26 cellular contexts compared by ENCODE assay signal in the genomic region with DNA sequence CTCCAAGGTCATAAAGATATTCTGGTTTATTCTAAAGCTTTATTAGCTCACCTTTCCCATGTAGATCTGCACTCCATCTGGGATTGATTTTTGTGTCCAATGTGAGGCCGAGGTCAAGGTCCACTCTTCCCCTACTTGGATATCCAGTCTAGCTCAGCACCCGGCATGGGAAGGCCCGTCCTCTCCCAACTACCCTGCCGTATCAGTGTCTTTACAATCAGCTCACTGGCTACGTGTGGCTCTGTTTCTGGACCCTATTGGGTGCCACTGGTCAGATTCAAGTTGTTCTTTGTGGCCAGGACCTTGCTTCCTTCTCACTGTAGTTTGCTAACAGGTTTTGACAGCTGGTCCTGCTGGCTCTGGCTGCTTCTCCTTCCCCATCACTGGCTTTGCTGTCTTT.
"Had no signal": no experiment of that assay in that cellular context is flagged by ENCODE, and none has a peak within 500 bp of the region (broad histone marks: within the 10 kb centered on the region; RNA-seq: fewer than 3 reads in every experiment).

No MANE protein-coding gene starts in this region.

- H3K9ac ChIP-seq: parathyroid adenoma had no signal

- H3K9me3 Mint-ChIP-seq: activated naive CD8-positive, alpha-beta T cell treated with anti-CD3 and anti-CD28 coated beads, Interleukin-2, amount 50 U/mL, for 24 hours; activated T-helper 1 cell treated with anti-CD3 and anti-CD28 coated beads, Interleukin-12 subunit alpha, Interleukin-12 subunit beta, Interleukin-2, Interleukin-4 antibody, amounts not matched to agents 30 ng/mL and 10 ng/mL and 1 ng/mL, durations not matched to agents 14 hours and 24 hours and 36 hours; naive B cell; T-helper 1 cell treated with Interleukin-12 subunit alpha and Interleukin-12 subunit beta and Interleukin-4 antibody, amounts not matched to agents 30 μg/mL and 1 μg/mL, for 36 hours had no signal

- H3K27me3 ChIP-seq: cardiac muscle cell, sigmoid colon, tibial artery had no signal

- H3K4me3 Mint-ChIP-seq: activated naive CD8-positive, alpha-beta T cell treated with anti-CD3 and anti-CD28 coated beads, Interleukin-2, amount 50 U/mL, for 24 hours; activated T-helper 1 cell treated with anti-CD3 and anti-CD28 coated beads, Interleukin-12 subunit alpha, Interleukin-12 subunit beta, Interleukin-2, Interleukin-4 antibody, amounts not matched to agents 30 ng/mL and 10 ng/mL and 1 ng/mL, durations not matched to agents 14 hours and 24 hours and 36 hours; naive B cell; T-helper 1 cell treated with Interleukin-12 subunit alpha and Interleukin-12 subunit beta and Interleukin-4 antibody, amounts not matched to agents 30 μg/mL and 1 μg/mL, for 36 hours had no signal

- H3K4me1 ChIP-seq: parathyroid adenoma had no signal

- H3K9me3 ChIP-seq: mucosa of descending colon, sigmoid colon, tibial artery had no signal

- H3K27ac Mint-ChIP-seq: activated naive CD8-positive, alpha-beta T cell treated with anti-CD3 and anti-CD28 coated beads, Interleukin-2, amount 50 U/mL, for 24 hours; activated T-helper 1 cell treated with anti-CD3 and anti-CD28 coated beads, Interleukin-12 subunit alpha, Interleukin-12 subunit beta, Interleukin-2, Interleukin-4 antibody, amounts not matched to agents 30 ng/mL and 10 ng/mL and 1 ng/mL, durations not matched to agents 14 hours and 24 hours and 36 hours; naive B cell; T-helper 1 cell treated with Interleukin-12 subunit alpha and Interleukin-12 subunit beta and Interleukin-4 antibody, amounts not matched to agents 30 μg/mL and 1 μg/mL, for 36 hours had no signal

- H3K27ac ChIP-seq: cardiac muscle cell, parathyroid adenoma, sigmoid colon, tibial artery had no signal

- H3K4me1 Mint-ChIP-seq: activated naive CD8-positive, alpha-beta T cell treated with anti-CD3 and anti-CD28 coated beads, Interleukin-2, amount 50 U/mL, for 24 hours had no signal

- H3K27me3 Mint-ChIP-seq: activated naive CD8-positive, alpha-beta T cell treated with anti-CD3 and anti-CD28 coated beads, Interleukin-2, amount 50 U/mL, for 24 hours; naive B cell had no signal

- H3K4me3 ChIP-seq: cardiac muscle cell, mucosa of descending colon, sigmoid colon, tibial artery had no signal

- DNase-seq: activated CD4-positive, alpha-beta T cell treated with anti-CD3 and anti-CD28 coated beads for 4 hours; activated CD4-positive, alpha-beta T cell treated with anti-CD3 and anti-CD28 coated beads, Interleukin-2, amount 50 U/mL, for 48 hours; activated CD4-positive, CD25-positive, alpha-beta regulatory T cell; activated gamma-delta T cell; activated naive CD4-positive, alpha-beta T cell treated with anti-CD3 and anti-CD28 coated beads, Interleukin-2, amount 50 U/mL, for 16 hours; activated naive CD8-positive, alpha-beta T cell treated with anti-CD3 and anti-CD28 coated beads, Interleukin-2, amount 50 U/mL, for 24 hours; activated T-cell treated with anti-CD3 and anti-CD28 coated beads for 4 hours; dermis blood vessel endothelial cell; effector CD8-positive, alpha-beta T cell; foreskin melanocyte; glutamatergic neuron; hypothalamus; mesendoderm; mucosa of descending colon; naive B cell; nucleus accumbens; stimulated activated CD4-positive, alpha-beta T cell treated with anti-CD3 and anti-CD28 coated beads, Interleukin-4, amount 100 ng/mL, for 1 hour; stimulated activated naive CD4-positive, alpha-beta T cell treated with Interleukin-2 at 50 U/mL for 16 hours; T1000 had no signal

- H3K36me3 ChIP-seq: cardiac muscle cell, sigmoid colon, tibial artery had no signal

- ATAC-seq: activated naive CD8-positive, alpha-beta T cell treated with anti-CD3 and anti-CD28 coated beads, Interleukin-2, amount 50 U/mL, for 24 hours; esophagus mucosa; mucosa of descending colon had no signal
